In the genomic region with DNA sequence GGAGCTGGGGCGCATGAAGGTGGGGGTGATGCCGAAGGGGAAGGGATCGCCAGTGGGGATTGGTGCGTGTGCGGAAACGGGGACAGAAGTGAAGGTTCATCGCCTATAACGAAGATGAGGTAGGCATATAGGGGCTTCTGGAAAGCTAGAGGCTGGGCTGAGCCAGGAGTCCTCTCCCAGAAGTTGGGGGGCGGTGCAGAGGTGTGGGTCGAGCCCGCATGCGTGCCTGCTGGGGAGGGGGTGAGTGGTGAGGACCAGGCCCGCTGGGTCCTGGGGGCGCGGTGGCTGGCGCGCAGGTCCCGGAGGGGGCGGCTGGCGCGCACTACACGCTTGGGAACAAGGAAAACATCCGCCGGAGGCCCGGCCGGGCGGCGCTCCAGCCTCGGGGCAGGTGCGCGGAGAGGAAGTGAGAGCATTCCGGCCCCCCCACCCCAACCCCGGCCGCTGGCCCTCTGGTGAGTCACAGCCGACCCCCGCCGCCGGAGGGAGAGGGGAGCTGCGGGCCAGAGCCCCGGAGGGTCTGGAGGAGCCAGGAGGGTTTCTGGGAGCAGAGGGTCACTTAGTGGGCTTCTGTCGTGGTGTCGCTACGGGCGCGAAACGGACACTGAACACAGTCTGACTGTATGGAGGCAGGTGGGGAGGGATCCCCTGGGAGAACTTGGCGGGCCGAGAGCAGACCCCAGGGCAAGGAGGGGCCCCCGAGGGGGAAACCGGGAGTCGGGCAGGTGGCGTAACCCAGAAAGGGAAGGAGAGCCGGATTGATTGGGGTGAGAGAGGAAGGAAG, we compare ENCODE assay signal across 8 cellular contexts. TPM values are rescaled to one million over a fixed set of nuclear protein-coding genes. Genes with fewer than 3 reads are reported as not detected.
DNase-seq lines count a peak whose midpoint lies in the region; ATAC-seq and TF ChIP-seq lines count a peak whose summit lies in the region.

No MANE protein-coding gene starts in this region.

- peak overlapping the region; percentile 86 to 92 (median 88) for H3K27ac ChIP-seq in esophagus muscularis mucosa (replicated peaks in 1 of 4)
- H3K27ac ChIP-seq in naive thymus-derived CD4-positive, alpha-beta T cell (ENCODE audit: low read depth, low read length), result peak overlapping the region; percentile 82
- H3K27ac ChIP-seq in substantia nigra (ENCODE audit: low read depth, low read length, poor library complexity, severe bottlenecking), result peak overlapping the region; percentile 67

- H3K4me1 Mint-ChIP-seq in naive thymus-derived CD4-positive, alpha-beta T cell, result peaks cover 34 to 65% (median 53%) of the 10 kb centered on the region in 7 donors

- TF ChIP-seq POLR2A in esophagus muscularis mucosa (IDR thresholded peaks at IDR 0.05; ENCODE audit: low read depth), result no peak

- no peak for TF ChIP-seq EP300 in esophagus muscularis mucosa (IDR thresholded peaks at IDR 0.05)

- peak overlapping the region; percentile 88 to 99 (median 94) for H3K27ac Mint-ChIP-seq in naive thymus-derived CD4-positive, alpha-beta T cell

- intact Hi-C loops in esophagus muscularis mucosa (cut with DNase I), result no loop called here
- intact Hi-C loops in naive thymus-derived CD4-positive, alpha-beta T cell (cut with micrococcal nuclease), result loop anchor here (1.0 to 2.0 kb wide), 11 partner anchors 9 to 153 kb away; a partner anchor contains a TSS

- H3K9me3 ChIP-seq in esophagus muscularis mucosa, result no peaks in the 10 kb centered on the region
- no peaks in the 10 kb centered on the region for H3K9me3 ChIP-seq in naive thymus-derived CD4-positive, alpha-beta T cell (ENCODE audit: control insufficient read depth in 2 of 3, low read length in 3 of 3)

- no peaks in the 10 kb centered on the region for H3K27me3 Mint-ChIP-seq in naive thymus-derived CD4-positive, alpha-beta T cell

- ATAC-seq in HG02938 (IDR thresholded peaks at IDR 0.05; ENCODE audit: unreplicated experiment), result peak; percentile 50
- peak; percentile 64 for ATAC-seq in naive thymus-derived CD4-positive, alpha-beta T cell

- H3K4me3 Mint-ChIP-seq in naive thymus-derived CD4-positive, alpha-beta T cell, result peak overlapping the region; percentile 89 to 100 (median 96)

- H3K36me3 Mint-ChIP-seq in naive thymus-derived CD4-positive, alpha-beta T cell, result peaks cover 7 to 29% (median 14%) of the 10 kb centered on the region in 5 donors

- peak overlapping the region; percentile 68 to 77 (median 72) for H3K4me3 ChIP-seq in esophagus muscularis mucosa
- H3K4me3 ChIP-seq in naive thymus-derived CD4-positive, alpha-beta T cell (ENCODE audit: low read length), result peak overlapping the region; percentile 92

- CTCF ChIA-PET in naive thymus-derived CD4-positive, alpha-beta T cell (lab: Charles Lee), result interaction anchor here (0.5 to 2.3 kb wide), 13 partner anchors 9 to 140 kb away, joined by 3 to 13 read pairs (median 4); a partner anchor contains a TSS

- H3K4me1 ChIP-seq in esophagus muscularis mucosa, result peaks cover 22 to 37% (median 36%) of the 10 kb centered on the region in 4 donors
- peaks cover 6 to 9% of the 10 kb centered on the region in 2 donors for H3K4me1 ChIP-seq in naive thymus-derived CD4-positive, alpha-beta T cell (ENCODE audit: control insufficient read depth in 2 of 2, insufficient read depth in 2 of 2, low read length in 2 of 2)

- DNase-seq in SHP77 (lab: John Stamatoyannopoulos, UW), result peak; percentile 38 to 56
- no peak for DNase-seq in SHP77 treated with DMSO at 0.1 percent for 48 hours (lab: John Stamatoyannopoulos, UW)
- peak; percentile 40 for DNase-seq in NCI-H226
- peak; percentile 55 for DNase-seq in activated CD8-positive, alpha-beta memory T cell treated with anti-CD3 and anti-CD28 coated beads, Interleukin-2, amount 50 U/mL, for 4 hours
- no peak for DNase-seq in esophagus muscularis mucosa (ENCODE audit: extremely low spot score)
- DNase-seq in naive thymus-derived CD4-positive, alpha-beta T cell, result peak in 6 of 9 donors; percentile 64 to 78 (median 76)
- DNase-seq in substantia nigra (lab: John Stamatoyannopoulos, UW), result peak in 40 of 49 donors; percentile 11 to 91 (median 52)

- peaks cover 22 to 34% (median 32%) of the 10 kb centered on the region in 4 donors for H3K36me3 ChIP-seq in esophagus muscularis mucosa
- peaks cover 9 to 34% (median 12%) of the 10 kb centered on the region in 3 experiments for H3K36me3 ChIP-seq in naive thymus-derived CD4-positive, alpha-beta T cell (ENCODE audit: control insufficient read depth in 2 of 3, insufficient read depth in 3 of 3, low read length in 3 of 3)

- 1% methylated on average over 30 of the region's 53 CpGs for WGBS in esophagus muscularis mucosa

- TF ChIP-seq CTCF in esophagus muscularis mucosa (IDR thresholded peaks at IDR 0.05), result peak in 1 of 3 experiments; percentile 19

- POLR2A ChIA-PET in naive thymus-derived CD4-positive, alpha-beta T cell (lab: Charles Lee), result interaction anchor here (0.6 to 2.2 kb wide), 13 partner anchors 10 to 653 kb away, joined by 3 to 13 read pairs (median 5); a partner anchor contains a TSS

- no peaks in the 10 kb centered on the region for H3K9me3 Mint-ChIP-seq in naive thymus-derived CD4-positive, alpha-beta T cell

- H3K27me3 ChIP-seq in esophagus muscularis mucosa, result no peaks in the 10 kb centered on the region
- no peaks in the 10 kb centered on the region for H3K27me3 ChIP-seq in naive thymus-derived CD4-positive, alpha-beta T cell (ENCODE audit: control insufficient read depth in 2 of 2, insufficient read depth in 2 of 2, low read length in 2 of 2)

RNA-seq across cellular contexts. Expression of a gene that starts 2.9 kb away (rescaled TPM):
- total RNA-seq in esophagus muscularis mucosa, result 1 to 10 TPM in 1 of 4 donors, not detected in 3; 1.3 TPM
- total RNA-seq in naive thymus-derived CD4-positive, alpha-beta T cell, result under 1 TPM in 3 of 5 experiments, not detected in 2; 0.48 to 0.84 (median 0.61) TPM
- polyA plus RNA-seq in naive thymus-derived CD4-positive, alpha-beta T cell, result not detected

RNA-seq across cellular contexts. Expression of a gene that starts 7.8 kb away (rescaled TPM):
- 10 to 100 TPM; 22.0 to 31.8 (median 26.8) TPM for total RNA-seq in esophagus muscularis mucosa
- total RNA-seq in naive thymus-derived CD4-positive, alpha-beta T cell, result 10 to 100 TPM; 21.2 to 28.8 (median 23.3) TPM
- 1 to 10 TPM; 8.8 to 9.1 TPM for polyA plus RNA-seq in naive thymus-derived CD4-positive, alpha-beta T cell

RNA-seq across cellular contexts. Expression of a gene that starts 7.9 kb away (rescaled TPM):
- 10 to 100 TPM; 44.0 to 67.8 (median 55.5) TPM for total RNA-seq in esophagus muscularis mucosa
- 10 to 100 TPM; 22.7 to 55.4 (median 49.9) TPM for total RNA-seq in naive thymus-derived CD4-positive, alpha-beta T cell
- polyA plus RNA-seq in naive thymus-derived CD4-positive, alpha-beta T cell, result 10 to 100 TPM; 18.0 to 24.3 TPM

RNA-seq across cellular contexts. Expression of a gene that starts 24.5 kb away (rescaled TPM):
- 10 to 100 TPM; 65.6 to 97.3 (median 85.4) TPM for total RNA-seq in esophagus muscularis mucosa
- 10 to 100 TPM; 13.4 to 22.1 (median 20.9) TPM for total RNA-seq in naive thymus-derived CD4-positive, alpha-beta T cell
- polyA plus RNA-seq in naive thymus-derived CD4-positive, alpha-beta T cell, result 10 to 100 TPM; 33.2 to 40.2 TPM

RNA-seq across cellular contexts. Expression of a gene that starts 24.9 kb away (rescaled TPM):
- 1,000 to 10,000 TPM in 3 of 4 donors, 100 to 1,000 TPM in 1; 934 to 1,435 (median 1,196) TPM for total RNA-seq in esophagus muscularis mucosa
- 100 to 1,000 TPM; 191 to 369 (median 241) TPM for total RNA-seq in naive thymus-derived CD4-positive, alpha-beta T cell
- 100 to 1,000 TPM in 1 of 2 donors, 10 to 100 TPM in 1; 33.8 to 112 TPM for polyA plus RNA-seq in naive thymus-derived CD4-positive, alpha-beta T cell

Comparison
In these comparisons a context has a peak if more than half of its experiments do, and no peak if none do; other contexts are left out.
1. DNase-seq: peak in SHP77 (2 of 2), NCI-H226 (single experiment), activated CD8-positive, alpha-beta memory T cell treated with anti-CD3 and anti-CD28 coated beads, Interleukin-2, amount 50 U/mL, for 4 hours (single experiment), naive thymus-derived CD4-positive, alpha-beta T cell (6 of 9) and substantia nigra (40 of 49); none in SHP77 treated with DMSO at 0.1 percent for 48 hours (single experiment) and esophagus muscularis mucosa (single experiment).
2. Peak in every context shown above with its lines, with median percentiles within 50 percentile points of each other: H3K27ac ChIP-seq.